13 cellular contexts compared by ENCODE assay signal in genomic region chr16:87074635-87075318, GRCh38.
A peak's percentile ranks its signal among the peaks of the same experiment; 100 is the strongest.
DNase-seq lines count a peak whose midpoint lies in the region; ATAC-seq and TF ChIP-seq lines count a peak whose summit lies in the region.
"Had no signal": no experiment of that assay in that cellular context is flagged by ENCODE, and none has a peak within 500 bp of the region (broad histone marks: within the 10 kb centered on the region; RNA-seq: fewer than 3 reads in every experiment).

No MANE protein-coding gene starts in this region.

- peaks cover 0 to 14% (median 7%) of the 10 kb centered on the region in 8 donors for H3K9me3 Mint-ChIP-seq in CD4-positive, alpha-beta memory T cell

- peaks cover 4 to 6% of the 10 kb centered on the region in 2 donors for H3K27me3 Mint-ChIP-seq in CD4-positive, alpha-beta memory T cell

- peaks cover 8% of the 10 kb centered on the region; the same call in 1 of the 2 replicates for H3F3A ChIP-seq in DOHH2 (ENCODE audit: control insufficient read depth, insufficient read depth)

- ATAC-seq in GM19467 (IDR thresholded peaks at IDR 0.05; ENCODE audit: unreplicated experiment) (peak; percentile 81), HG03520 (IDR thresholded peaks at IDR 0.05; ENCODE audit: unreplicated experiment) (peak; percentile 92)
- ATAC-seq: upper lobe of right lung had no signal

- H3K79me2 ChIP-seq in DOHH2 (ENCODE audit: control insufficient read depth, low read length) = no peaks in the 10 kb centered on the region; the same call in 1 of the 2 replicates

- no peak overlapping the region for H3K4me3 Mint-ChIP-seq in CD4-positive, alpha-beta memory T cell

- H3K36me3 ChIP-seq in DOHH2 (ENCODE audit: control insufficient read depth, low read length) (no peaks in the 10 kb centered on the region), ectodermal cell (ENCODE audit: control insufficient read depth, insufficient read depth, low read length) (no peaks in the 10 kb centered on the region)
- H3K36me3 ChIP-seq in CD4-positive, alpha-beta memory T cell (ENCODE audit: insufficient read depth, low read length) = no peaks in the 10 kb centered on the region
- H3K36me3 ChIP-seq: left ventricle myocardium inferior, spleen, upper lobe of right lung had no signal

- peak overlapping the region; percentile 71 for H3K4me3 ChIP-seq in DOHH2 (ENCODE audit: low read length)
- no peak overlapping the region for H3K4me3 ChIP-seq in ectodermal cell (ENCODE audit: insufficient read depth, low read depth, low read length)
- H3K4me3 ChIP-seq in CD4-positive, alpha-beta memory T cell (ENCODE audit: low read length in 2 of 2) = no peak overlapping the region
- H3K4me3 ChIP-seq: left ventricle myocardium inferior, spleen, upper lobe of right lung had no signal

- H3K9me3 ChIP-seq in DOHH2 (ENCODE audit: control insufficient read depth, insufficient read depth, low read length) (no peaks in the 10 kb centered on the region), ectodermal cell (ENCODE audit: control insufficient read depth, low read length) (no peaks in the 10 kb centered on the region)
- no peaks in the 10 kb centered on the region for H3K9me3 ChIP-seq in CD4-positive, alpha-beta memory T cell (ENCODE audit: control insufficient read depth in 1 of 2, low read length in 2 of 2)
- H3K9me3 ChIP-seq: upper lobe of right lung had no signal

- H3K27me3 ChIP-seq in DOHH2 (ENCODE audit: control insufficient read depth, low read length) (no peaks in the 10 kb centered on the region), ectodermal cell (ENCODE audit: control insufficient read depth, insufficient read depth, low read length, poor library complexity, severe bottlenecking) (no peaks in the 10 kb centered on the region)
- no peaks in the 10 kb centered on the region for H3K27me3 ChIP-seq in CD4-positive, alpha-beta memory T cell (ENCODE audit: insufficient read depth, low read length)

- CTCF ChIA-PET in CD4-positive, alpha-beta memory T cell (lab: Charles Lee; ENCODE audit: partially characterized antibody) = no interaction called here

- H3K4me2 ChIP-seq in DOHH2 (ENCODE audit: low read length) = peak overlapping the region; percentile 81

- no peak for DNase-seq in SW480 (ENCODE audit: low spot score)
- no peak for DNase-seq in DMS53 (lab: John Stamatoyannopoulos, UW)
- DNase-seq in CD4-positive, alpha-beta memory T cell = no peak
- no peak for DNase-seq in NCI-H2081 (lab: John Stamatoyannopoulos, UW)
- DNase-seq: dermis blood vessel endothelial cell, left ventricle myocardium inferior, NCI-H1694 treated with DMSO at 0.1 percent for 48 hours, spleen, upper lobe of right lung had no signal

- 84 to 87% methylated on average over 19 of the region's 19 CpGs for WGBS in ectodermal cell, 2 experiments

- no peak overlapping the region for H3K27ac Mint-ChIP-seq in CD4-positive, alpha-beta memory T cell

- TF ChIP-seq CTCF in DOHH2 (IDR thresholded peaks at IDR 0.05; ENCODE audit: low read depth, low read length, poor library complexity, severe bottlenecking) = no peak

- H3K27ac ChIP-seq in DOHH2 (ENCODE audit: low read depth, low read length) (peak overlapping the region; percentile 82), ectodermal cell (ENCODE audit: insufficient read depth, low read depth, low read length, poor library complexity, severe bottlenecking) (peak overlapping the region; percentile 2)
- H3K27ac ChIP-seq in CD4-positive, alpha-beta memory T cell (ENCODE audit: low read depth, low read length) = no peak overlapping the region
- H3K27ac ChIP-seq: left ventricle myocardium inferior, spleen, upper lobe of right lung had no signal

- H3K4me1 Mint-ChIP-seq in CD4-positive, alpha-beta memory T cell = no peaks in the 10 kb centered on the region

- intact Hi-C loops in CD4-positive, alpha-beta memory T cell (cut with micrococcal nuclease) = no loop called here

- H3K9me2 ChIP-seq in DOHH2 (replicated peaks; ENCODE audit: control insufficient read depth, low read length) = no peaks in the 10 kb centered on the region

- H3K36me3 Mint-ChIP-seq in CD4-positive, alpha-beta memory T cell = no peaks in the 10 kb centered on the region

- POLR2A ChIA-PET in CD4-positive, alpha-beta memory T cell (lab: Charles Lee; ENCODE audit: partially characterized antibody) = no interaction called here

- H3K4me1 ChIP-seq in DOHH2 (ENCODE audit: control insufficient read depth, low read length) (peaks cover 39% of the 10 kb centered on the region), ectodermal cell (ENCODE audit: control insufficient read depth, insufficient read depth, low read length) (peaks cover 9% of the 10 kb centered on the region)
- no peaks in the 10 kb centered on the region for H3K4me1 ChIP-seq in CD4-positive, alpha-beta memory T cell (ENCODE audit: insufficient read depth, low read length)
- H3K4me1 ChIP-seq: left ventricle myocardium inferior, upper lobe of right lung had no signal

- H4K20me1 ChIP-seq in DOHH2 (ENCODE audit: control insufficient read depth, insufficient read depth, low read depth, low read length) = no peaks in the 10 kb centered on the region
